In the genomic region with DNA sequence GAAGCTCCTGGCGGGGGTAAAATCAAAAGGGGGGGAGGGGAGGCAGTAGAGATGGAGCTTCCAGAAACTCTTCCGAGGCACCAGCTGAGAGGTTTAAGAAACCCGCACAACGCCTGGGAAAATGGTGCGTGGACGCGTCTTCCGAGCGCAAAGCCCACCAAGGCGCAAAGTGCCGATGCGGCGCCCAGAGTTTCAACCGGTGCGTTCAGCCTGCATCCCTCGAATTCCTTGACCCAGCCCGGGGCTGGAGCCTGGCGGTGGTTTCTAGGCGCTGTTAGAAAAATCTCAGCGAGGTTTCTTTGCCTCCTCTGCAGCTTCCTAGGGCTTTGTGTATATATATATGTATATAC, we compare ENCODE assay signal across 9 cellular contexts. TPM values are rescaled to one million over a fixed set of nuclear protein-coding genes. Genes with fewer than 3 reads are reported as not detected.
DNase-seq lines count a peak whose midpoint lies in the region; ATAC-seq lines count a peak whose summit lies in the region.
"Had no signal": no experiment of that assay in that cellular context is flagged by ENCODE, and none has a peak within 500 bp of the region (broad histone marks: within the 10 kb centered on the region; RNA-seq: fewer than 3 reads in every experiment).

No MANE protein-coding gene starts in this region.

- H3K27ac Mint-ChIP-seq in activated CD4-positive, alpha-beta T cell treated with anti-CD3 and anti-CD28 coated beads, Interleukin-2, amount 10 ng/mL, durations not matched to agents 24 days and 14 days: no peak overlapping the region
- H3K27ac Mint-ChIP-seq in activated naive CD8-positive, alpha-beta T cell treated with anti-CD3 and anti-CD28 coated beads, Interleukin-2, amount 10 ng/mL, durations not matched to agents 7 days and 5 days: no peak overlapping the region

- H3K36me3 ChIP-seq in subcutaneous abdominal adipose tissue (ENCODE audit: control insufficient read depth in 5 of 5, insufficient read depth in 5 of 5, low read length in 5 of 5): no peaks in the 10 kb centered on the region

- intact Hi-C loops in activated CD4-positive, alpha-beta T cell treated with anti-CD3 and anti-CD28 coated beads, Interleukin-2, amount 10 ng/mL, durations not matched to agents 24 days and 14 days (cut with micrococcal nuclease): no loop called here

- peak overlapping the region; percentile 71 for H3K4me3 ChIP-seq in iPS-18c (ENCODE audit: insufficient read depth, low read depth, low read length)
- peak overlapping the region in 4 of 5 donors; percentile 44 to 61 (median 50) for H3K4me3 ChIP-seq in subcutaneous abdominal adipose tissue (ENCODE audit: low read depth in 1 of 5, low read length in 5 of 5)

- H3K4me1 Mint-ChIP-seq in activated CD4-positive, alpha-beta T cell treated with anti-CD3 and anti-CD28 coated beads, Interleukin-2, amount 10 ng/mL, durations not matched to agents 24 days and 14 days: peaks cover 4% of the 10 kb centered on the region
- peaks cover 3% of the 10 kb centered on the region for H3K4me1 Mint-ChIP-seq in activated naive CD8-positive, alpha-beta T cell treated with anti-CD3 and anti-CD28 coated beads, Interleukin-2, amount 10 ng/mL, durations not matched to agents 7 days and 5 days

- no peak overlapping the region for H3K27ac ChIP-seq in subcutaneous abdominal adipose tissue (ENCODE audit: low read depth, low read length)
- H3K27ac ChIP-seq: C4-2B had no signal

- H3K9me3 ChIP-seq in iPS-18c (ENCODE audit: control insufficient read depth, insufficient read depth, low read length): no peaks in the 10 kb centered on the region
- no peaks in the 10 kb centered on the region for H3K9me3 ChIP-seq in subcutaneous abdominal adipose tissue (ENCODE audit: control insufficient read depth in 5 of 5, low read length in 5 of 5)

- peaks cover 20 to 26% (median 21%) of the 10 kb centered on the region in 5 donors for H3K27me3 ChIP-seq in subcutaneous abdominal adipose tissue (ENCODE audit: control insufficient read depth in 5 of 5, insufficient read depth in 4 of 5, low read length in 5 of 5)

- H3K36me3 Mint-ChIP-seq in activated CD4-positive, alpha-beta T cell treated with anti-CD3 and anti-CD28 coated beads, Interleukin-2, amount 10 ng/mL, durations not matched to agents 24 days and 14 days (ENCODE audit: low read depth): no peaks in the 10 kb centered on the region
- no peaks in the 10 kb centered on the region for H3K36me3 Mint-ChIP-seq in activated naive CD8-positive, alpha-beta T cell treated with anti-CD3 and anti-CD28 coated beads, Interleukin-2, amount 10 ng/mL, durations not matched to agents 7 days and 5 days

- H3K4me3 Mint-ChIP-seq in activated CD4-positive, alpha-beta T cell treated with anti-CD3 and anti-CD28 coated beads, Interleukin-2, amount 10 ng/mL, durations not matched to agents 24 days and 14 days: peak overlapping the region; percentile 40
- H3K4me3 Mint-ChIP-seq in activated naive CD8-positive, alpha-beta T cell treated with anti-CD3 and anti-CD28 coated beads, Interleukin-2, amount 10 ng/mL, durations not matched to agents 7 days and 5 days: peak overlapping the region; percentile 57

- POLR2A ChIA-PET in activated naive CD8-positive, alpha-beta T cell treated with anti-CD3 and anti-CD28 coated beads, Interleukin-2, amount 10 ng/mL, durations not matched to agents 7 days and 5 days (lab: Charles Lee): no interaction called here

- H3K9me3 Mint-ChIP-seq in activated CD4-positive, alpha-beta T cell treated with anti-CD3 and anti-CD28 coated beads, Interleukin-2, amount 10 ng/mL, durations not matched to agents 24 days and 14 days: peaks cover 4% of the 10 kb centered on the region
- no peaks in the 10 kb centered on the region for H3K9me3 Mint-ChIP-seq in activated naive CD8-positive, alpha-beta T cell treated with anti-CD3 and anti-CD28 coated beads, Interleukin-2, amount 10 ng/mL, durations not matched to agents 7 days and 5 days

- peaks cover 0 to 16% (median 14%) of the 10 kb centered on the region in 5 donors for H3K4me1 ChIP-seq in subcutaneous abdominal adipose tissue (ENCODE audit: control insufficient read depth in 5 of 5, insufficient read depth in 5 of 5, low read length in 5 of 5)

- H3K27me3 Mint-ChIP-seq in activated CD4-positive, alpha-beta T cell treated with anti-CD3 and anti-CD28 coated beads, Interleukin-2, amount 10 ng/mL, durations not matched to agents 24 days and 14 days: peaks cover 61% of the 10 kb centered on the region
- peaks cover 51% of the 10 kb centered on the region for H3K27me3 Mint-ChIP-seq in activated naive CD8-positive, alpha-beta T cell treated with anti-CD3 and anti-CD28 coated beads, Interleukin-2, amount 10 ng/mL, durations not matched to agents 7 days and 5 days

- ATAC-seq in activated naive CD8-positive, alpha-beta T cell treated with anti-CD3 and anti-CD28 coated beads, Interleukin-2, amount 10 ng/mL, durations not matched to agents 7 days and 5 days (ENCODE audit: low read depth): no peak
- no peak for ATAC-seq in GM21737 (IDR thresholded peaks at IDR 0.05; ENCODE audit: unreplicated experiment)

- no peak for DNase-seq in activated CD4-positive, alpha-beta T cell treated with anti-CD3 and anti-CD28 coated beads, Interleukin-2, amount 10 ng/mL, durations not matched to agents 24 days and 14 days
- DNase-seq in activated CD4-positive, alpha-beta T cell treated with anti-CD3 and anti-CD28 coated beads, Interleukin-2, amount 50 U/mL, for 1 hour: no peak
- DNase-seq in activated naive CD8-positive, alpha-beta T cell treated with anti-CD3 and anti-CD28 coated beads, Interleukin-2, amount 10 ng/mL, durations not matched to agents 7 days and 5 days: peak; percentile 26
- DNase-seq in KG1 (lab: John Stamatoyannopoulos, UW): no peak
- no peak for DNase-seq in SHP77 (lab: John Stamatoyannopoulos, UW)

- no peak overlapping the region for H3K9ac ChIP-seq in subcutaneous abdominal adipose tissue (ENCODE audit: low read length in 5 of 5)

RNA-seq across cellular contexts. Expression of gene PLPPR5, which starts 0.5 kb away (rescaled TPM):
- not detected in 2 replicates for total RNA-seq in activated CD4-positive, alpha-beta T cell treated with anti-CD3 and anti-CD28 coated beads, Interleukin-2, amount 10 ng/mL, durations not matched to agents 24 days and 14 days
- total RNA-seq in activated naive CD8-positive, alpha-beta T cell treated with anti-CD3 and anti-CD28 coated beads, Interleukin-2, amount 10 ng/mL, durations not matched to agents 7 days and 5 days: not detected
